25 cellular contexts compared by ENCODE assay signal in the genomic region with DNA sequence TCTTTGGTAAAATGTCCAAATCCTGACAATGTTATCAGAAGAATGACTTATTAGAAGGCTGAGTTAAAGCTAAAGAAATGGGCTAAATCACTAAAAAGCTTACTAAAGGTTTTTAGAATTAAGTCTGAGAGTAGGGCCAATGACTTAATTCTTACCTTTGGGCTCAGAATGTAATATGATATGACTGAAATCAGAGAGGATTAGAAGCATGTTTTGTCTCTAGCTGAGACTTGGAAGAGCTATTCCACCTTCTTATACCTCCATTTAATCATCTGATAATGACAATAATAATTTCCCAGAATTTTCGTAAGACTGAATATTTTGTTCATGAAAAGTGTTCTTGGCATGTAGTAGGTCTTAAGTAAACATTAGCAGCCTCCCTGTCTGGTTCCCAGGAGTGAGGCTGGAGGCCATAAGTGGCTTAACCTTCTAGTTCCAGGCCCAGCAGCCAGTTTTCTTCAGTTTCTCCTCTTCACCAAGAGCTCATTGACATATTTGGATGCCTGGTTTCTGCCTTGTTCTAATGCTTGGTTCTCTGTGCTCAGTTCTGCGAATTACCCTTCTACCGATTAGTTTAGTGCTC.
"Had no signal": no experiment of that assay in that cellular context is flagged by ENCODE, and none has a peak within 500 bp of the region (broad histone marks: within the 10 kb centered on the region; RNA-seq: fewer than 3 reads in every experiment).

No MANE protein-coding gene starts in this region.

- H3K9me3 ChIP-seq: colonic mucosa, left ventricle myocardium inferior, testis had no signal

- H3K27me3 ChIP-seq: colonic mucosa, dorsolateral prefrontal cortex, hepatocyte, testis had no signal

- DNase-seq: activated CD8-positive, alpha-beta memory T cell treated with anti-CD3 and anti-CD28 coated beads, Interleukin-2, amount 50 U/mL, for 48 hours; activated naive CD4-positive, alpha-beta T cell treated with Interleukin-2 at 50 U/mL for 16 hours; activated naive CD8-positive, alpha-beta T cell treated with anti-CD3 and anti-CD28 coated beads for 36 hours; activated T-cell treated with anti-CD3 and anti-CD28 coated beads, Interleukin-2, amount 50 U/mL, for 4 hours; amniotic stem cell; colonic mucosa; dorsolateral prefrontal cortex; effector memory CD8-positive, alpha-beta T cell; foreskin fibroblast; immature natural killer cell; left ventricle myocardium inferior; occipital lobe; retina; spleen; stimulated activated CD4-positive, alpha-beta T cell treated with anti-CD3 and anti-CD28 coated beads, Interleukin-4, amount 100 ng/mL, for 1 hour; stimulated activated naive CD4-positive, alpha-beta T cell; T-helper 9 cell; testis; trophoblast cell had no signal

- H3K36me3 Mint-ChIP-seq: activated naive CD8-positive, alpha-beta T cell treated with anti-CD3 and anti-CD28 coated beads for 36 hours; immature natural killer cell had no signal

- H3K27ac ChIP-seq: colonic mucosa, dorsolateral prefrontal cortex, epithelial cell of prostate, hepatocyte, left ventricle myocardium inferior, spleen had no signal

- H3K27ac Mint-ChIP-seq: activated naive CD8-positive, alpha-beta T cell treated with anti-CD3 and anti-CD28 coated beads for 36 hours; activated T-helper 2 cell treated with anti-CD3 and anti-CD28 coated beads, Interferon-gamma antibody, Interleukin-2, Interleukin-4, amounts not matched to agents 10 μg/mL and 5 μg/mL and 100 μg/mL, durations not matched to agents 14 hours and 24 hours and 36 hours; effector memory CD8-positive, alpha-beta T cell; nephron; WTC11 had no signal

- ATAC-seq: activated T-cell treated with anti-CD3 and anti-CD28 coated beads, Interleukin-2, amount 50 U/mL, for 4 hours; effector memory CD8-positive, alpha-beta T cell; WTC11 had no signal

- H3K9me3 Mint-ChIP-seq: activated naive CD8-positive, alpha-beta T cell treated with anti-CD3 and anti-CD28 coated beads for 36 hours; activated T-cell treated with anti-CD3 and anti-CD28 coated beads, Interleukin-2, amount 50 U/mL, for 4 hours; activated T-helper 2 cell treated with anti-CD3 and anti-CD28 coated beads, Interferon-gamma antibody, Interleukin-2, Interleukin-4, amounts not matched to agents 10 μg/mL and 5 μg/mL and 100 μg/mL, durations not matched to agents 14 hours and 24 hours and 36 hours; effector memory CD8-positive, alpha-beta T cell; immature natural killer cell had no signal

- H3K4me1 ChIP-seq: colonic mucosa, left ventricle myocardium inferior, spleen had no signal

- H3K4me1 Mint-ChIP-seq: activated naive CD8-positive, alpha-beta T cell treated with anti-CD3 and anti-CD28 coated beads for 36 hours; immature natural killer cell had no signal

- H3K36me3 ChIP-seq: colonic mucosa, left ventricle myocardium inferior, spleen had no signal

- H3K4me3 ChIP-seq: colonic mucosa, dorsolateral prefrontal cortex, hepatocyte, left ventricle myocardium inferior, spleen, testis had no signal

- H3K4me3 Mint-ChIP-seq: activated naive CD8-positive, alpha-beta T cell treated with anti-CD3 and anti-CD28 coated beads for 36 hours; activated T-cell treated with anti-CD3 and anti-CD28 coated beads, Interleukin-2, amount 50 U/mL, for 4 hours; effector memory CD8-positive, alpha-beta T cell; immature natural killer cell; nephron; WTC11 had no signal

- H3K27me3 Mint-ChIP-seq: progenitor cell of endocrine pancreas had no signal
